ENCODE assay signal across 13 cellular contexts in genomic region chr17:7259555-7259889, GRCh38. TPM values are rescaled to one million over a fixed set of nuclear protein-coding genes. Genes with fewer than 3 reads are reported as not detected.
DNase-seq lines count a peak whose midpoint lies in the region; ATAC-seq and TF ChIP-seq lines count a peak whose summit lies in the region.
"Had no signal": no experiment of that assay in that cellular context is flagged by ENCODE, and none has a peak within 500 bp of the region (broad histone marks: within the 10 kb centered on the region; RNA-seq: fewer than 3 reads in every experiment).

No MANE protein-coding gene starts in this region.

- no peak for DNase-seq in HCT116 (ENCODE audit: low read depth, low spot score)
- DNase-seq in neural crest cell (ENCODE audit: low read depth, low spot score) = no peak
- DNase-seq in H4 (ENCODE audit: low spot score) = no peak
- DNase-seq in iPS-NIHi7 (ENCODE audit: extremely low spot score) = no peak
- DNase-seq: activated CD8-positive, alpha-beta memory T cell treated with anti-CD3 and anti-CD28 coated beads, Interleukin-2, amount 10 ng/mL, durations not matched to agents 7 days and 5 days; C1 segment of cervical spinal cord; caudate nucleus; naive thymus-derived CD4-positive, alpha-beta T cell had no signal

- RAD21 ChIA-PET in HCT116 (lab: Charles Lee; ENCODE audit: low non-redundant PET in 1 of 2, low total read pairs in 2 of 2, uncharacterized antibody in 2 of 2, unreplicated experiment in 2 of 2) = no interaction called here

- no peak for TF ChIP-seq POLR2A in HCT116 (IDR thresholded peaks at IDR 0.05; ENCODE audit: borderline replicate concordance, extremely low read depth, insufficient read depth, insufficient read length)

- H3K9me2 ChIP-seq in HCT116 (ENCODE audit: insufficient read depth) = no peaks in the 10 kb centered on the region

- POLR2A ChIA-PET in HCT116 (lab: Charles Lee) = interaction anchor here (0.8 to 3.0 kb wide), 5 partner anchors 17 to 54 kb away, joined by 3 to 15 read pairs (median 5); partner anchors contain the start of genes ACADVL, DLG4 and GABARAP

- H2AFZ ChIP-seq in HCT116 (ENCODE audit: low read depth, low read length, poor library complexity, severe bottlenecking) = no peak overlapping the region

- no peak for TF ChIP-seq RAD21 in HCT116 (IDR thresholded peaks at IDR 0.05; ENCODE audit: low read depth)

- H3K27ac ChIP-seq in HCT116 (ENCODE audit: low read depth, low read length) = peak overlapping the region; percentile 94

- no peak for TF ChIP-seq CTCF in HCT116 (IDR thresholded peaks at IDR 0.05 in 2 of 3, conservative IDR thresholded peaks at IDR 0.05 in 1 of 3; ENCODE audit: borderline replicate concordance in 1 of 3, insufficient read depth in 1 of 3, low read depth in 2 of 3, low read length in 2 of 3)
- no peak for TF ChIP-seq CTCF in neural crest cell (conservative IDR thresholded peaks at IDR 0.05)

- no peaks in the 10 kb centered on the region for H3K9me3 Mint-ChIP-seq in dendritic cell treated with granulocyte-macrophage colony-stimulating factor and Interleukin-4, amounts not matched to agents 40 ng/mL and 50 ng/mL, for 4 days
- H3K9me3 Mint-ChIP-seq in neural crest cell = no peaks in the 10 kb centered on the region
- H3K9me3 Mint-ChIP-seq: activated naive CD4-positive, alpha-beta T cell treated with anti-CD3 and anti-CD28 coated beads, Interleukin-2, amount 10 ng/mL, durations not matched to agents 7 days and 5 days; stimulated activated naive CD8-positive, alpha-beta T cell treated with anti-CD3 and anti-CD28 coated beads, Interleukin-15, Interleukin-2, amounts not matched to agents 100 ng/mL and 50 ng/mL, for 24 hours had no signal

- H3K4me3 Mint-ChIP-seq in dendritic cell treated with granulocyte-macrophage colony-stimulating factor and Interleukin-4, amounts not matched to agents 40 ng/mL and 50 ng/mL, for 4 days = no peak overlapping the region
- H3K4me3 Mint-ChIP-seq in neural crest cell = peak overlapping the region; percentile 1
- H3K4me3 Mint-ChIP-seq: activated CD8-positive, alpha-beta memory T cell treated with anti-CD3 and anti-CD28 coated beads, Interleukin-2, amount 10 ng/mL, durations not matched to agents 7 days and 5 days; activated naive CD4-positive, alpha-beta T cell treated with anti-CD3 and anti-CD28 coated beads, Interleukin-2, amount 10 ng/mL, durations not matched to agents 7 days and 5 days; stimulated activated naive CD8-positive, alpha-beta T cell treated with anti-CD3 and anti-CD28 coated beads, Interleukin-15, Interleukin-2, amounts not matched to agents 100 ng/mL and 50 ng/mL, for 24 hours had no signal

- peak overlapping the region; percentile 51 for H3K27ac Mint-ChIP-seq in dendritic cell treated with granulocyte-macrophage colony-stimulating factor and Interleukin-4, amounts not matched to agents 40 ng/mL and 50 ng/mL, for 4 days
- H3K27ac Mint-ChIP-seq in neural crest cell (ENCODE audit: unreplicated experiment) = no peak overlapping the region
- H3K27ac Mint-ChIP-seq: activated CD8-positive, alpha-beta memory T cell treated with anti-CD3 and anti-CD28 coated beads, Interleukin-2, amount 10 ng/mL, durations not matched to agents 7 days and 5 days; activated naive CD4-positive, alpha-beta T cell treated with anti-CD3 and anti-CD28 coated beads, Interleukin-2, amount 10 ng/mL, durations not matched to agents 7 days and 5 days; stimulated activated naive CD8-positive, alpha-beta T cell treated with anti-CD3 and anti-CD28 coated beads, Interleukin-15, Interleukin-2, amounts not matched to agents 100 ng/mL and 50 ng/mL, for 24 hours had no signal

- H3K27me3 ChIP-seq in HCT116 (ENCODE audit: insufficient read depth, low read length) = no peaks in the 10 kb centered on the region

- peaks cover 25 to 44% of the 10 kb centered on the region in 2 experiments for H3K4me1 ChIP-seq in HCT116 (ENCODE audit: control insufficient read depth in 1 of 2, insufficient read depth in 2 of 2, low read length in 2 of 2)

- H3K36me3 Mint-ChIP-seq in dendritic cell treated with granulocyte-macrophage colony-stimulating factor and Interleukin-4, amounts not matched to agents 40 ng/mL and 50 ng/mL, for 4 days (ENCODE audit: low read depth) = peaks cover 46% of the 10 kb centered on the region
- peaks cover 17% of the 10 kb centered on the region for H3K36me3 Mint-ChIP-seq in neural crest cell (ENCODE audit: low read depth)

- CTCF ChIA-PET in HCT116 (lab: Charles Lee) = interaction anchor here (0.8 kb wide), 1 partner anchor 37 kb away, joined by 3 read pairs; no protein-coding TSS in a partner anchor

- peak overlapping the region; percentile 90 for H3K4me2 ChIP-seq in HCT116 (ENCODE audit: low read length)

- intact Hi-C loops in HCT116 (cut with micrococcal nuclease) = no loop called here
- intact Hi-C loops in dendritic cell treated with granulocyte-macrophage colony-stimulating factor and Interleukin-4, amounts not matched to agents 40 ng/mL and 50 ng/mL, for 4 days (cut with micrococcal nuclease) = no loop called here

- H3K27me3 Mint-ChIP-seq in dendritic cell treated with granulocyte-macrophage colony-stimulating factor and Interleukin-4, amounts not matched to agents 40 ng/mL and 50 ng/mL, for 4 days = peaks cover 33% of the 10 kb centered on the region
- H3K27me3 Mint-ChIP-seq in neural crest cell (ENCODE audit: low read depth) = peaks cover 64% of the 10 kb centered on the region

- peaks cover 64% of the 10 kb centered on the region for H3K79me2 ChIP-seq in HCT116 (ENCODE audit: insufficient read depth, low read length)

- ATAC-seq in HCT116 = no peak
- no peak for ATAC-seq in GM21825 (IDR thresholded peaks at IDR 0.05; ENCODE audit: unreplicated experiment)
- ATAC-seq: activated CD8-positive, alpha-beta memory T cell treated with anti-CD3 and anti-CD28 coated beads, Interleukin-2, amount 10 ng/mL, durations not matched to agents 7 days and 5 days; GM12878; naive thymus-derived CD4-positive, alpha-beta T cell had no signal

- peak overlapping the region; percentile 36 for H3K9ac ChIP-seq in HCT116 (ENCODE audit: low read length)

- H3K4me3 ChIP-seq in HCT116 (replicated peaks in 1 of 2; ENCODE audit: low read depth in 1 of 2, low read length in 2 of 2) = peak overlapping the region; percentile 4 to 6; a peak in 2 of 4 replicates
- H3K4me3 ChIP-seq: GM12878 had no signal

- BruUV-seq in HCT116 (replicated peaks; lab: Mats Ljungman, UMichigan) = no TSS peak

- H3K4me1 Mint-ChIP-seq in dendritic cell treated with granulocyte-macrophage colony-stimulating factor and Interleukin-4, amounts not matched to agents 40 ng/mL and 50 ng/mL, for 4 days (ENCODE audit: low read depth) = peaks cover 47% of the 10 kb centered on the region
- peaks cover 13% of the 10 kb centered on the region for H3K4me1 Mint-ChIP-seq in neural crest cell

- H3K36me3 ChIP-seq in HCT116 (ENCODE audit: control insufficient read depth in 1 of 2, insufficient read depth in 2 of 2, low read length in 2 of 2) = peaks cover 12 to 32% of the 10 kb centered on the region in 2 experiments

- no peaks in the 10 kb centered on the region for H3K9me3 ChIP-seq in HCT116 (ENCODE audit: control insufficient read depth in 1 of 2, insufficient read depth in 1 of 2, low read depth in 1 of 2, low read length in 2 of 2)

- H4K20me1 ChIP-seq in HCT116 (ENCODE audit: insufficient read depth) = peaks cover 5% of the 10 kb centered on the region; the same call in 1 of the 2 replicates

TF ChIP-seq in HCT116, 20 proteins besides CTCF, POLR2A, EP300 and RAD21:
- TF ChIP-seq ZBTB33 (IDR thresholded peaks at IDR 0.05; ENCODE audit: extremely low read depth, insufficient replicate concordance, low read length) (no peak), SIN3A (IDR thresholded peaks at IDR 0.05; ENCODE audit: low read depth) (peak; percentile 3; the same call in 1 of the 2 replicates)
TF ChIP-seq in HCT116: peak in this region for 1.

RNA-seq across cellular contexts. Expression of gene CLDN7, which starts 2.8 kb away (rescaled TPM):
- total RNA-seq in HCT116 (2021; ENCODE audit: unreplicated experiment) (286 TPM), neural crest cell (not detected in 2 replicates)
- polyA plus RNA-seq in HCT116 (2012) = 506 and 722 TPM in 2 replicates
- total RNA-seq in H4 (2014; rRNA removed; shearing (Covaris generic)) = not detected in 2 replicates

RNA-seq across cellular contexts. Expression of gene ELP5, which starts 7.5 kb away (rescaled TPM):
- total RNA-seq in HCT116 (2021; ENCODE audit: unreplicated experiment) (81.7 TPM), neural crest cell (74.4 and 77.4 TPM in 2 replicates)
- polyA plus RNA-seq in HCT116 (2012) = 105 and 114 TPM in 2 replicates
- total RNA-seq in H4 (2014; rRNA removed; shearing (Covaris generic)) = 25.1 and 30.0 TPM in 2 replicates

RNA-seq across cellular contexts. Expression of gene CTDNEP1, which starts 8.0 kb away (rescaled TPM):
- total RNA-seq in HCT116 (2021; ENCODE audit: unreplicated experiment) (143 TPM), neural crest cell (179 and 182 TPM in 2 replicates)
- polyA plus RNA-seq in HCT116 (2012) = 152 and 153 TPM in 2 replicates
- total RNA-seq in H4 (2014; rRNA removed; shearing (Covaris generic)) = 18.2 and 19.8 TPM in 2 replicates

RNA-seq across cellular contexts. Expression of gene GABARAP, which starts 17.3 kb away (rescaled TPM):
- total RNA-seq in HCT116 (2021; ENCODE audit: unreplicated experiment) = 287 TPM
- 230 and 278 TPM in 2 replicates for polyA plus RNA-seq in HCT116 (2012)
- total RNA-seq in neural crest cell = 470 and 479 TPM in 2 replicates
- 396 and 471 TPM in 2 replicates for total RNA-seq in H4 (2014; rRNA removed; shearing (Covaris generic))

RNA-seq across cellular contexts. Expression of gene PHF23, which starts 20.3 kb away (rescaled TPM):
- total RNA-seq in HCT116 (2021; ENCODE audit: unreplicated experiment) = 48.5 TPM
- polyA plus RNA-seq in HCT116 (2012) = 21.5 and 35.2 TPM in 2 replicates
- total RNA-seq in neural crest cell = 72.7 and 75.2 TPM in 2 replicates
- total RNA-seq in H4 (2014; rRNA removed; shearing (Covaris generic)) = 37.5 and 45.3 TPM in 2 replicates

Comparison
In these comparisons a context has a peak if more than half of its experiments do, and no peak if none do; other contexts are left out.
1. RNA of gene CLDN7, which starts 2.8 kb away (total RNA-seq): 286 TPM in HCT116 (single experiment); not detected in neural crest cell and not detected in H4; every median in the first group is over 100 times any median in the second.